8 cellular contexts compared by ENCODE assay signal in genomic region chr13:28140433-28141125, GRCh38. TPM values are rescaled to one million over a fixed set of nuclear protein-coding genes. Genes with fewer than 3 reads are reported as not detected.
DNase-seq lines count a peak whose midpoint lies in the region; ATAC-seq and TF ChIP-seq lines count a peak whose summit lies in the region.

No MANE protein-coding gene starts in this region.

- H3K27ac Mint-ChIP-seq in activated naive CD4-positive, alpha-beta T cell treated with anti-CD3 and anti-CD28 coated beads, Interleukin-2, amount 50 U/mL, for 24 hours = peak overlapping the region; percentile 98
- peak overlapping the region; percentile 87 for H3K27ac Mint-ChIP-seq in activated naive CD8-positive, alpha-beta T cell
- peak overlapping the region; percentile 85 for H3K27ac Mint-ChIP-seq in type B pancreatic cell

- TF ChIP-seq CTCF in kidney epithelial cell (IDR thresholded peaks at IDR 0.05; ENCODE audit: insufficient read depth, low read length, poor library complexity, severe bottlenecking) = no peak
- no peak for TF ChIP-seq CTCF in type B pancreatic cell (conservative IDR thresholded peaks at IDR 0.05)

- no peaks in the 10 kb centered on the region for H3K9me3 Mint-ChIP-seq in activated naive CD4-positive, alpha-beta T cell treated with anti-CD3 and anti-CD28 coated beads, Interleukin-2, amount 50 U/mL, for 24 hours
- no peaks in the 10 kb centered on the region for H3K9me3 Mint-ChIP-seq in activated naive CD8-positive, alpha-beta T cell (ENCODE audit: low read depth)
- H3K9me3 Mint-ChIP-seq in type B pancreatic cell = no peaks in the 10 kb centered on the region

- peak overlapping the region; percentile 84 for H3K4me3 Mint-ChIP-seq in activated naive CD4-positive, alpha-beta T cell treated with anti-CD3 and anti-CD28 coated beads, Interleukin-2, amount 50 U/mL, for 24 hours
- H3K4me3 Mint-ChIP-seq in activated naive CD8-positive, alpha-beta T cell = peak overlapping the region; percentile 97
- H3K4me3 Mint-ChIP-seq in type B pancreatic cell = peak overlapping the region; percentile 89

- peaks cover 65% of the 10 kb centered on the region for H3K4me1 Mint-ChIP-seq in activated naive CD4-positive, alpha-beta T cell treated with anti-CD3 and anti-CD28 coated beads, Interleukin-2, amount 50 U/mL, for 24 hours
- H3K4me1 Mint-ChIP-seq in activated naive CD8-positive, alpha-beta T cell (ENCODE audit: low read depth) = peaks cover 61% of the 10 kb centered on the region
- peaks cover 35% of the 10 kb centered on the region for H3K4me1 Mint-ChIP-seq in type B pancreatic cell (ENCODE audit: unreplicated experiment)

- ATAC-seq in GM21447 (IDR thresholded peaks at IDR 0.05; ENCODE audit: unreplicated experiment) (no peak), GM21360 (IDR thresholded peaks at IDR 0.05; ENCODE audit: unreplicated experiment) (no peak)

- H3K27me3 Mint-ChIP-seq in activated naive CD4-positive, alpha-beta T cell treated with anti-CD3 and anti-CD28 coated beads, Interleukin-2, amount 50 U/mL, for 24 hours = no peaks in the 10 kb centered on the region
- no peaks in the 10 kb centered on the region for H3K27me3 Mint-ChIP-seq in activated naive CD8-positive, alpha-beta T cell
- no peaks in the 10 kb centered on the region for H3K27me3 Mint-ChIP-seq in type B pancreatic cell

- H3K27me3 ChIP-seq in kidney epithelial cell (ENCODE audit: control insufficient read depth, insufficient read depth, low read length) = no peaks in the 10 kb centered on the region

- peak overlapping the region; percentile 75 for H3K4me3 ChIP-seq in kidney epithelial cell (ENCODE audit: low read depth, low read length)

- peaks cover 4% of the 10 kb centered on the region for H3K36me3 Mint-ChIP-seq in activated naive CD4-positive, alpha-beta T cell treated with anti-CD3 and anti-CD28 coated beads, Interleukin-2, amount 50 U/mL, for 24 hours
- no peaks in the 10 kb centered on the region for H3K36me3 Mint-ChIP-seq in activated naive CD8-positive, alpha-beta T cell
- H3K36me3 Mint-ChIP-seq in type B pancreatic cell = no peaks in the 10 kb centered on the region

- no peak for DNase-seq in activated naive CD4-positive, alpha-beta T cell treated with Interleukin-2 at 50 U/mL for 16 hours
- DNase-seq in kidney epithelial cell (ENCODE audit: low read depth) (no peak), type B pancreatic cell (ENCODE audit: extremely low spot score, unreplicated experiment) (no peak), Kasumi-1 (lab: John Stamatoyannopoulos, UW) (no peak)

- no peaks in the 10 kb centered on the region for H3K36me3 ChIP-seq in kidney epithelial cell (ENCODE audit: control insufficient read depth, insufficient read depth, low read length)

RNA-seq across cellular contexts. Expression of gene PAN3, which starts 2.2 kb away (rescaled TPM):
- total RNA-seq in kidney epithelial cell = 21.4 and 26.2 TPM in 2 replicates
- 32.8 and 37.4 TPM in 2 replicates for total RNA-seq in type B pancreatic cell (ENCODE audit: low replicate concordance)

RNA-seq across cellular contexts. Expression of gene FLT3, which starts 40.2 kb away (rescaled TPM):
- total RNA-seq in kidney epithelial cell = 0.21 and 0.88 TPM in 2 replicates
- not detected in 2 replicates for total RNA-seq in type B pancreatic cell (ENCODE audit: low replicate concordance)
